In the genomic region with DNA sequence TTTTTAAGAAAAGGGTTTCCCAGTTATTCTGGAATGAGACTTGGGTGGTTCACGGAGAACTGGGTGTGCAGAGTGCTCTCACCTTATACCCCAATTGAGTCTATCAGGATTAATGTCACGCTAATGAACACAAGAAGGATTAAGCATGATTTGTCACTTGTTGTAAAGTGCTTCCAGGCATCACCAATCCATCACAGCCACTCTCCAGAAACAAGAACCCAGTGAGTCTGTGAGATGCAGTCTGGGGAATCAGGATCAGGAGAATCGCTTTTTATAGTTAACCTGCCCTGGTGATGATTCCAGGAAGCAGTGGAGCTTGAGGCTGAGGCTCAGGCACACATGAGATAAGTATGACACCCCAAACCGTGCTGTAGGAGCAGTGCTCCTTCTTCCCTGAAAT, we compare ENCODE assay signal across 12 cellular contexts.
"Had no signal": no experiment of that assay in that cellular context is flagged by ENCODE, and none has a peak within 500 bp of the region (broad histone marks: within the 10 kb centered on the region; RNA-seq: fewer than 3 reads in every experiment).

No MANE protein-coding gene starts in this region.

- H3K9me3 ChIP-seq: left ventricle myocardium inferior, right atrium auricular region, tibial artery had no signal

- H3K27me3 ChIP-seq: right atrium auricular region, tibial artery had no signal

- H3K4me1 ChIP-seq: foreskin keratinocyte, right atrium auricular region had no signal

- H3K27ac Mint-ChIP-seq: activated CD4-positive, alpha-beta T cell treated with anti-CD3 and anti-CD28 coated beads for 36 hours; activated CD8-positive, alpha-beta T cell treated with anti-CD3 and anti-CD28 coated beads, Interleukin-2, amount 10 ng/mL, durations not matched to agents 7 days and 5 days; activated naive CD8-positive, alpha-beta T cell treated with anti-CD3 and anti-CD28 coated beads, Interleukin-2, amount 10 ng/mL, durations not matched to agents 7 days and 5 days; memory B cell; stimulated activated effector memory CD8-positive, alpha-beta T cell treated with anti-CD3 and anti-CD28 coated beads, Interleukin-12 subunit alpha, Interleukin-12 subunit beta, amount 100 ng/mL, for 72 hours had no signal

- DNase-seq: activated CD4-positive, alpha-beta T cell treated with anti-CD3 and anti-CD28 coated beads for 36 hours; activated CD8-positive, alpha-beta T cell treated with anti-CD3 and anti-CD28 coated beads, Interleukin-2, amount 10 ng/mL, durations not matched to agents 7 days and 5 days; activated gamma-delta T cell; activated naive CD8-positive, alpha-beta T cell treated with anti-CD3 and anti-CD28 coated beads, Interleukin-2, amount 10 ng/mL, durations not matched to agents 7 days and 5 days; anterior cingulate cortex; foreskin keratinocyte; left ventricle myocardium inferior; small intestine had no signal

- H3K4me3 Mint-ChIP-seq: activated CD4-positive, alpha-beta T cell treated with anti-CD3 and anti-CD28 coated beads for 36 hours; activated CD8-positive, alpha-beta T cell treated with anti-CD3 and anti-CD28 coated beads, Interleukin-2, amount 10 ng/mL, durations not matched to agents 7 days and 5 days; activated naive CD8-positive, alpha-beta T cell treated with anti-CD3 and anti-CD28 coated beads, Interleukin-2, amount 10 ng/mL, durations not matched to agents 7 days and 5 days; memory B cell; stimulated activated effector memory CD8-positive, alpha-beta T cell treated with anti-CD3 and anti-CD28 coated beads, Interleukin-12 subunit alpha, Interleukin-12 subunit beta, amount 100 ng/mL, for 72 hours had no signal

- H3K36me3 ChIP-seq: left ventricle myocardium inferior, right atrium auricular region, tibial artery had no signal

- H3K4me3 ChIP-seq: left ventricle myocardium inferior, right atrium auricular region, tibial artery had no signal

- H3K4me1 Mint-ChIP-seq: activated CD4-positive, alpha-beta T cell treated with anti-CD3 and anti-CD28 coated beads for 36 hours; activated naive CD8-positive, alpha-beta T cell treated with anti-CD3 and anti-CD28 coated beads, Interleukin-2, amount 10 ng/mL, durations not matched to agents 7 days and 5 days; memory B cell; stimulated activated effector memory CD8-positive, alpha-beta T cell treated with anti-CD3 and anti-CD28 coated beads, Interleukin-12 subunit alpha, Interleukin-12 subunit beta, amount 100 ng/mL, for 72 hours had no signal

- H3K9me3 Mint-ChIP-seq: activated naive CD8-positive, alpha-beta T cell treated with anti-CD3 and anti-CD28 coated beads, Interleukin-2, amount 10 ng/mL, durations not matched to agents 7 days and 5 days; memory B cell; stimulated activated effector memory CD8-positive, alpha-beta T cell treated with anti-CD3 and anti-CD28 coated beads, Interleukin-12 subunit alpha, Interleukin-12 subunit beta, amount 100 ng/mL, for 72 hours had no signal

- H3K27ac ChIP-seq: foreskin keratinocyte, left ventricle myocardium inferior, right atrium auricular region, tibial artery had no signal

- ATAC-seq: activated CD4-positive, alpha-beta T cell treated with anti-CD3 and anti-CD28 coated beads for 36 hours; activated CD8-positive, alpha-beta T cell treated with anti-CD3 and anti-CD28 coated beads, Interleukin-2, amount 10 ng/mL, durations not matched to agents 7 days and 5 days; foreskin keratinocyte; stimulated activated effector memory CD8-positive, alpha-beta T cell treated with anti-CD3 and anti-CD28 coated beads, Interleukin-12 subunit alpha, Interleukin-12 subunit beta, amount 100 ng/mL, for 72 hours had no signal

- H3K36me3 Mint-ChIP-seq: activated naive CD8-positive, alpha-beta T cell treated with anti-CD3 and anti-CD28 coated beads, Interleukin-2, amount 10 ng/mL, durations not matched to agents 7 days and 5 days; memory B cell; stimulated activated effector memory CD8-positive, alpha-beta T cell treated with anti-CD3 and anti-CD28 coated beads, Interleukin-12 subunit alpha, Interleukin-12 subunit beta, amount 100 ng/mL, for 72 hours had no signal
